In the genomic region with DNA sequence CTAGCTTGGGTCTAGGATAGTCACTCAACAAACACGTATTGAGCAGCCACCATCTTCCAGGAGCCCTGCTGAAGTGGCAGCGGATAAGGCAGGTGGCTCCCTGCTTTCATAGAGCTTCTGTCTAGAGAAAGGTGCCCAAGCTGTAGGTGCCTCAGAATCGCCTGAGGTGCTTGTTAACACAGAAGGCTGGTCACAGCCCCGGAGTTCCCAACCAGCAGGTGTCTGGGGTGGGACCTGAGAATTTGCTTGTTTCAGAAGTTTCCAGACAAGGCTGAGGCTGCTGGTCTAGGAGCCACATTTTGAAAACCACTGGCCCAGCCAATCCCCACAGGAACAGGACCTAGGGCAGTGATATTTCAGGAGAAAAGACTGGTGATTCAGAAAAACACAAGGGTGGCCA, we compare ENCODE assay signal across 16 cellular contexts. TPM values are rescaled to one million over a fixed set of nuclear protein-coding genes. Genes with fewer than 3 reads are reported as not detected.
DNase-seq lines count a peak whose midpoint lies in the region; ATAC-seq and TF ChIP-seq lines count a peak whose summit lies in the region.
"Had no signal": no experiment of that assay in that cellular context is flagged by ENCODE, and none has a peak within 500 bp of the region (broad histone marks: within the 10 kb centered on the region; RNA-seq: fewer than 3 reads in every experiment).

No MANE protein-coding gene starts in this region.

- H3K4me1 ChIP-seq in HEK293 (ENCODE audit: control insufficient read depth, insufficient read depth, low read length), result peaks cover 43% of the 10 kb centered on the region
- H3K4me1 ChIP-seq in naive thymus-derived CD4-positive, alpha-beta T cell (ENCODE audit: control insufficient read depth in 2 of 2, insufficient read depth in 2 of 2, low read length in 2 of 2), result peaks cover 7 to 17% of the 10 kb centered on the region in 2 donors

- no peak overlapping the region for H3K4me3 ChIP-seq in HEK293 (ENCODE audit: low read depth, low read length)
- H3K4me3 ChIP-seq in naive thymus-derived CD4-positive, alpha-beta T cell (ENCODE audit: low read length), result no peak overlapping the region
- H3K4me3 ChIP-seq: SK-N-MC had no signal

- no peak for DNase-seq in naive thymus-derived CD4-positive, alpha-beta T cell
- DNase-seq in DMS114 treated with DMSO at 0.1 percent for 48 hours (lab: John Stamatoyannopoulos, UW; ENCODE audit: unreplicated experiment) (no peak), NCI-H146 (lab: John Stamatoyannopoulos, UW) (no peak)
- DNase-seq in activated CD8-positive, alpha-beta T cell treated with anti-CD3 and anti-CD28 coated beads, Interleukin-2, amount 10 ng/mL, durations not matched to agents 7 days and 5 days, result no peak
- DNase-seq: AML-193; CD4-positive, CD25-positive, alpha-beta regulatory T cell; GOT3; NCI-H1105; NCI-H187; NCI-H774 had no signal

- no peaks in the 10 kb centered on the region for H3K36me3 ChIP-seq in HEK293 (ENCODE audit: control insufficient read depth in 2 of 2, insufficient read depth in 1 of 2, low read length in 2 of 2)
- H3K36me3 ChIP-seq in naive thymus-derived CD4-positive, alpha-beta T cell (ENCODE audit: control insufficient read depth in 2 of 3, insufficient read depth in 3 of 3, low read length in 3 of 3), result no peaks in the 10 kb centered on the region

- peak overlapping the region; percentile 70 for H3K27ac ChIP-seq in C4-2B
- no peak overlapping the region; the same call in 1 of the 2 replicates for H3K27ac ChIP-seq in HEK293 (ENCODE audit: extremely low read depth, low read depth, low read length)
- H3K27ac ChIP-seq in VCaP, result peak overlapping the region; percentile 93
- H3K27ac ChIP-seq in naive thymus-derived CD4-positive, alpha-beta T cell (ENCODE audit: low read depth, low read length), result no peak overlapping the region
- H3K27ac ChIP-seq: KMS-11, SK-N-MC had no signal

- no peaks in the 10 kb centered on the region for H3K27me3 ChIP-seq in naive thymus-derived CD4-positive, alpha-beta T cell (ENCODE audit: control insufficient read depth in 2 of 2, insufficient read depth in 2 of 2, low read length in 2 of 2)

- no peaks in the 10 kb centered on the region for H3K36me3 Mint-ChIP-seq in naive thymus-derived CD4-positive, alpha-beta T cell
- H3K36me3 Mint-ChIP-seq in activated CD8-positive, alpha-beta T cell treated with anti-CD3 and anti-CD28 coated beads, Interleukin-2, amount 10 ng/mL, durations not matched to agents 7 days and 5 days (ENCODE audit: low read depth), result no peaks in the 10 kb centered on the region
- H3K36me3 Mint-ChIP-seq: CD4-positive, CD25-positive, alpha-beta regulatory T cell had no signal

- POLR2A ChIA-PET in HEK293 (lab: Yijun Ruan, JAX), result interaction anchor here (0.7 to 9.4 kb wide), 7 partner anchors 13 to 452 kb away, joined by 3 to 252 read pairs (median 8); partner anchors contain the start of gene SMAD7
- POLR2A ChIA-PET in naive thymus-derived CD4-positive, alpha-beta T cell (lab: Charles Lee), result interaction anchor here (1.2 kb wide), 1 partner anchor 43 kb away, joined by 3 read pairs; no protein-coding TSS in a partner anchor
- POLR2A ChIA-PET in activated CD8-positive, alpha-beta T cell treated with anti-CD3 and anti-CD28 coated beads, Interleukin-2, amount 10 ng/mL, durations not matched to agents 7 days and 5 days (lab: Charles Lee), result no interaction called here

- TF ChIP-seq CTCF in C4-2B (conservative IDR thresholded peaks at IDR 0.05) (no peak), HEK293 (tag by site-specific recombination; IDR thresholded peaks at IDR 0.05) (no peak), VCaP (conservative IDR thresholded peaks at IDR 0.05) (no peak)

- peaks cover 9 to 26% (median 17%) of the 10 kb centered on the region in 7 donors for H3K4me1 Mint-ChIP-seq in naive thymus-derived CD4-positive, alpha-beta T cell
- H3K4me1 Mint-ChIP-seq in activated CD8-positive, alpha-beta T cell treated with anti-CD3 and anti-CD28 coated beads, Interleukin-2, amount 10 ng/mL, durations not matched to agents 7 days and 5 days (ENCODE audit: low read depth), result peaks cover 11% of the 10 kb centered on the region

- peak overlapping the region in 1 of 10 donors; percentile 59 for H3K4me3 Mint-ChIP-seq in naive thymus-derived CD4-positive, alpha-beta T cell
- no peak overlapping the region for H3K4me3 Mint-ChIP-seq in activated CD8-positive, alpha-beta T cell treated with anti-CD3 and anti-CD28 coated beads, Interleukin-2, amount 10 ng/mL, durations not matched to agents 7 days and 5 days

- CTCF ChIA-PET in HEK293 (lab: Yijun Ruan, JAX), result interaction anchor here (0.6 to 1.4 kb wide), 4 partner anchors 11 to 434 kb away, joined by 3 to 4 read pairs (median 3); no protein-coding TSS in a partner anchor
- CTCF ChIA-PET in naive thymus-derived CD4-positive, alpha-beta T cell (lab: Charles Lee), result no interaction called here
- CTCF ChIA-PET in activated CD8-positive, alpha-beta T cell treated with anti-CD3 and anti-CD28 coated beads, Interleukin-2, amount 10 ng/mL, durations not matched to agents 7 days and 5 days (lab: Charles Lee), result no interaction called here

- H3K27ac Mint-ChIP-seq in naive thymus-derived CD4-positive, alpha-beta T cell, result peak overlapping the region in 6 of 9 donors; percentile 41 to 95 (median 71)
- no peak overlapping the region for H3K27ac Mint-ChIP-seq in activated CD8-positive, alpha-beta T cell treated with anti-CD3 and anti-CD28 coated beads, Interleukin-2, amount 10 ng/mL, durations not matched to agents 7 days and 5 days

- no peaks in the 10 kb centered on the region for H3K9me3 Mint-ChIP-seq in naive thymus-derived CD4-positive, alpha-beta T cell
- H3K9me3 Mint-ChIP-seq in activated CD8-positive, alpha-beta T cell treated with anti-CD3 and anti-CD28 coated beads, Interleukin-2, amount 10 ng/mL, durations not matched to agents 7 days and 5 days (ENCODE audit: insufficient read depth), result no peaks in the 10 kb centered on the region
- H3K9me3 Mint-ChIP-seq: CD4-positive, CD25-positive, alpha-beta regulatory T cell had no signal

- intact Hi-C loops in naive thymus-derived CD4-positive, alpha-beta T cell (cut with micrococcal nuclease), result loop anchor here in 1 of 2 donors (2.0 kb wide), 1 partner anchor 43 kb away; no protein-coding TSS in a partner anchor

- H3K9me3 ChIP-seq in HEK293 (ENCODE audit: control insufficient read depth, insufficient read depth, low read depth, low read length), result no peaks in the 10 kb centered on the region
- no peaks in the 10 kb centered on the region for H3K9me3 ChIP-seq in naive thymus-derived CD4-positive, alpha-beta T cell (ENCODE audit: control insufficient read depth in 2 of 3, low read length in 3 of 3)

- peaks cover 0 to 16% (median 0%) of the 10 kb centered on the region in 5 donors for H3K27me3 Mint-ChIP-seq in naive thymus-derived CD4-positive, alpha-beta T cell
- peaks cover 8% of the 10 kb centered on the region for H3K27me3 Mint-ChIP-seq in activated CD8-positive, alpha-beta T cell treated with anti-CD3 and anti-CD28 coated beads, Interleukin-2, amount 10 ng/mL, durations not matched to agents 7 days and 5 days (ENCODE audit: low read depth)

- no peak for ATAC-seq in naive thymus-derived CD4-positive, alpha-beta T cell
- ATAC-seq in activated CD8-positive, alpha-beta T cell treated with anti-CD3 and anti-CD28 coated beads, Interleukin-2, amount 10 ng/mL, durations not matched to agents 7 days and 5 days, result no peak
- ATAC-seq in HG03342 (IDR thresholded peaks at IDR 0.05; ENCODE audit: unreplicated experiment), result no peak

TF ChIP-seq in HEK293, 187 proteins besides CTCF, POLR2A, EP300 and RAD21:
- TF ChIP-seq ZNF311 (tag by site-specific recombination; IDR thresholded peaks at IDR 0.05; ENCODE audit: borderline replicate concordance), result no peak
- TF ChIP-seq OSR2 (tag by site-specific recombination; IDR thresholded peaks at IDR 0.05), result peak; percentile 53; the same call in 1 of the 2 replicates

RNA-seq across cellular contexts. Expression of gene SMAD7, which starts 45.3 kb away (rescaled TPM):
- 10 to 100 TPM; 21.2 to 79.4 (median 30.1) TPM for total RNA-seq in naive thymus-derived CD4-positive, alpha-beta T cell
- polyA plus RNA-seq in naive thymus-derived CD4-positive, alpha-beta T cell, result 1 to 10 TPM; 5.3 to 6.5 TPM
- total RNA-seq in activated CD8-positive, alpha-beta T cell treated with anti-CD3 and anti-CD28 coated beads, Interleukin-2, amount 10 ng/mL, durations not matched to agents 7 days and 5 days, result 10 to 100 TPM; 23.8 to 24.1 TPM

Comparison
In these comparisons a context has a peak if more than half of its experiments do, and no peak if none do; other contexts are left out.
1. H3K27ac ChIP-seq: peak in C4-2B (single experiment) and VCaP (single experiment); none in HEK293 (single experiment) and naive thymus-derived CD4-positive, alpha-beta T cell (single experiment).